16 cellular contexts compared by ENCODE assay signal in the genomic region with DNA sequence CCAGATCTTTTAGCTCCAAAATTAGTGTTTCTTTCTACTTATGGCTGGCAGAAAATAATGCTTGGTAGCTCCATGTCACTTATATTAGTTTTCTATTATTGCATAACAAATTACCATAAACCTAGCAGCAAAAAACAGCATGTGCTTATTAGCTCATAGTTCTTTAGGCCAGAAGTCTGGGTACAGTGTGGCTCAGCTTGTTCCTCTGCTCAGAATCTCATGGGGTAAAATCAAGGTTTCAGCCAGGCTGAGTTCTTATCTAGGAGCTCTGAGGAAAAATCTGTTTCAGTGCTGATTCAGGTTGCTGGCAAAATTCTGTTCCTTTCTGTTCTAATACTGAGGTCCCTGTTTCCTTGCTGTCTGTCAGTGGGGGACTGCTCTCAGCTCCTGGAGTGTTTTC.
"Had no signal": no experiment of that assay in that cellular context is flagged by ENCODE, and none has a peak within 500 bp of the region (broad histone marks: within the 10 kb centered on the region; RNA-seq: fewer than 3 reads in every experiment).

No MANE protein-coding gene starts in this region.

- H3K9me3 ChIP-seq: mucosa of descending colon, pancreas, thyroid gland, uterus had no signal

- H3K36me3 ChIP-seq: pancreas, thyroid gland, uterus had no signal

- DNase-seq: activated CD4-positive, alpha-beta memory T cell treated with anti-CD3 and anti-CD28 coated beads, Interleukin-2, amount 10 ng/mL, durations not matched to agents 7 days and 5 days; activated CD4-positive, alpha-beta T cell treated with anti-CD3 and anti-CD28 coated beads for 4 hours; activated gamma-delta T cell; activated T-cell treated with anti-CD3 and anti-CD28 coated beads, Interleukin-2, amount 50 U/mL, for 72 hours; foreskin keratinocyte; mammary epithelial cell; mucosa of descending colon; naive thymus-derived CD4-positive, alpha-beta T cell; pancreas; stimulated activated CD4-positive, alpha-beta T cell treated with anti-CD3 and anti-CD28 coated beads, Interleukin-2, amount 100 ng/mL, for 48 hours; T-helper 2 cell; thyroid gland; uterus had no signal

- H3K4me3 ChIP-seq: mucosa of descending colon, pancreas, thyroid gland, uterus had no signal

- H3K27me3 ChIP-seq: foreskin keratinocyte, thyroid gland, uterus had no signal

- H3K27ac ChIP-seq: foreskin keratinocyte, pancreas, thyroid gland, uterus had no signal

- H3K4me1 ChIP-seq: foreskin keratinocyte, pancreas, thyroid gland, uterus had no signal

- ATAC-seq: activated naive CD4-positive, alpha-beta T cell treated with anti-CD3 and anti-CD28 coated beads, Interleukin-2, amount 50 U/mL, for 72 hours; activated T-cell treated with anti-CD3 and anti-CD28 coated beads, Interleukin-2, amount 50 U/mL, for 72 hours; foreskin keratinocyte; naive thymus-derived CD4-positive, alpha-beta T cell; pancreas; stimulated activated memory B cell treated with anti-CD40 and anti-IgM and Interleukin-4, amounts not matched to agents 10 μg/mL and 1 μg/mL and 100 μg/mL, for 72 hours; WTC11 had no signal
